9 cellular contexts compared by ENCODE assay signal in the genomic region with DNA sequence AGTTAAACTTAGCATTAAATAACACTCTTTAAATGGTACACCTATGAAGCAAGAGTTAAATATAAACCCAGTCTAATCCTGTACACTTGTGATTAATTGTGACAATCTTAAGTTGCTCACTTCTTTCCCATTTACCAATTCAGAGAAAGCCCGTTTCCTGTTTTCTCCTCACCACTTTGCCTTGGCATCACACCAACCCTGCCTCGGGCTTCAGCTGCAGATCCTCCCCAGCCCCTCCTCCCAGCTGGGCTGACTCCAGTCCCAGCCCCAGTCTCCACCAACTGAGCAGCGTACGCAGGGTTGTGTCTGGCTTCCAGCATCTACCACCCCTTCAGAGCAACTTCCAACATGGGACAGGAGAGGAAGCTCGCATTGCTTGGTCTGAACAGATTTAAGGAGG. TPM values are rescaled to one million over a fixed set of nuclear protein-coding genes. Genes with fewer than 3 reads are reported as not detected.
DNase-seq lines count a peak whose midpoint lies in the region; ATAC-seq and TF ChIP-seq lines count a peak whose summit lies in the region.
"Had no signal": no experiment of that assay in that cellular context is flagged by ENCODE, and none has a peak within 500 bp of the region (broad histone marks: within the 10 kb centered on the region; RNA-seq: fewer than 3 reads in every experiment).

No MANE protein-coding gene starts in this region.

- no peak for TF ChIP-seq EP300 in upper lobe of left lung (IDR thresholded peaks at IDR 0.05)

- H3K4me3 ChIP-seq in BE2C (ENCODE audit: low read depth, low read length), result no peak overlapping the region
- H3K4me3 ChIP-seq in Jurkat, Clone E6-1 (ENCODE audit: low read length), result no peak overlapping the region
- no peak overlapping the region for H3K4me3 ChIP-seq in upper lobe of left lung
- H3K4me3 ChIP-seq: suprapubic skin had no signal

- intact Hi-C loops in left ventricle myocardium superior (cut with micrococcal nuclease), result no loop called here

- peaks cover 17% of the 10 kb centered on the region for H3K4me1 ChIP-seq in BE2C
- H3K4me1 ChIP-seq in upper lobe of left lung, result peaks cover 27 to 44% (median 29%) of the 10 kb centered on the region in 4 donors

- DNase-seq in BE2C (peak; percentile 84), left ventricle myocardium superior (peak; percentile 83), upper lobe of left lung (peak in 1 of 2 donors; percentile 62), glutamatergic neuron (no peak), GM19238 (ENCODE audit: insufficient read length, low spot score) (no peak), iPS-NIHi11 (ENCODE audit: low spot score) (no peak)
- DNase-seq in Jurkat, Clone E6-1 (ENCODE audit: low read depth, low spot score), result peak; percentile 31

- peak; percentile 4 for ATAC-seq in activated T-helper 17 cell treated with anti-CD3 and anti-CD28 coated beads, Interleukin-2, amount 50 U/mL, for 72 hours (replicated peaks)
- ATAC-seq in left ventricle myocardium superior (peak; percentile 25), upper lobe of left lung (ENCODE audit: low FRiP score in 2 of 2) (no peak)

- H3K27me3 ChIP-seq in BE2C (no peaks in the 10 kb centered on the region), upper lobe of left lung (no peaks in the 10 kb centered on the region)
- H3K27me3 ChIP-seq: suprapubic skin had no signal

- TF ChIP-seq POLR2A in upper lobe of left lung (IDR thresholded peaks at IDR 0.05), result no peak

- TF ChIP-seq CTCF in BE2C (IDR thresholded peaks at IDR 0.05; ENCODE audit: low read depth, low read length) (no peak), upper lobe of left lung (IDR thresholded peaks at IDR 0.05) (no peak), glutamatergic neuron (IDR thresholded peaks at IDR 0.05; ENCODE audit: partially characterized antibody, unreplicated experiment) (no peak)

- peaks cover 69% of the 10 kb centered on the region for H3K36me3 Mint-ChIP-seq in activated T-helper 17 cell treated with anti-CD3 and anti-CD28 coated beads, Interleukin-2, amount 50 U/mL, for 72 hours (ENCODE audit: low read depth)
- H3K36me3 Mint-ChIP-seq in glutamatergic neuron (ENCODE audit: unreplicated experiment), result no peaks in the 10 kb centered on the region

- peak overlapping the region; percentile 78 for H3K27ac Mint-ChIP-seq in activated T-helper 17 cell treated with anti-CD3 and anti-CD28 coated beads, Interleukin-2, amount 50 U/mL, for 72 hours
- H3K27ac Mint-ChIP-seq in glutamatergic neuron (ENCODE audit: unreplicated experiment), result no peak overlapping the region

- H3K9me3 ChIP-seq in BE2C (no peaks in the 10 kb centered on the region), upper lobe of left lung (no peaks in the 10 kb centered on the region)
- H3K9me3 ChIP-seq: suprapubic skin had no signal

- no peaks in the 10 kb centered on the region for H3K9me3 Mint-ChIP-seq in activated T-helper 17 cell treated with anti-CD3 and anti-CD28 coated beads, Interleukin-2, amount 50 U/mL, for 72 hours
- peaks cover 3% of the 10 kb centered on the region for H3K9me3 Mint-ChIP-seq in glutamatergic neuron (ENCODE audit: unreplicated experiment)

- peak overlapping the region; percentile 53 for H3K4me3 Mint-ChIP-seq in activated T-helper 17 cell treated with anti-CD3 and anti-CD28 coated beads, Interleukin-2, amount 50 U/mL, for 72 hours
- no peak overlapping the region for H3K4me3 Mint-ChIP-seq in glutamatergic neuron (ENCODE audit: unreplicated experiment)

- H3K36me3 ChIP-seq in BE2C, result peaks cover 25% of the 10 kb centered on the region
- H3K36me3 ChIP-seq in upper lobe of left lung, result peaks cover 1 to 57% (median 19%) of the 10 kb centered on the region in 4 donors

- WGBS in upper lobe of left lung, 2 donors, result 9 to 20% methylated on average over 4 to 5 of the region's 5 CpGs

- peak overlapping the region in 3 of 4 donors; percentile 49 to 67 (median 49) for H3K27ac ChIP-seq in upper lobe of left lung
- H3K27ac ChIP-seq: suprapubic skin had no signal

- H3K27me3 Mint-ChIP-seq in activated T-helper 17 cell treated with anti-CD3 and anti-CD28 coated beads, Interleukin-2, amount 50 U/mL, for 72 hours, result no peaks in the 10 kb centered on the region
- peaks cover 2% of the 10 kb centered on the region for H3K27me3 Mint-ChIP-seq in glutamatergic neuron (ENCODE audit: unreplicated experiment)

- peaks cover 7% of the 10 kb centered on the region for H3K4me1 Mint-ChIP-seq in activated T-helper 17 cell treated with anti-CD3 and anti-CD28 coated beads, Interleukin-2, amount 50 U/mL, for 72 hours
- H3K4me1 Mint-ChIP-seq in glutamatergic neuron (ENCODE audit: low read depth, unreplicated experiment), result peaks cover 12% of the 10 kb centered on the region

RNA-seq across cellular contexts. Expression of a gene that starts 4.1 kb away (rescaled TPM):
- 223 TPM for polyA plus RNA-seq in BE2C (2012; ENCODE audit: insufficient read depth, insufficient read length, low read depth)
- polyA plus RNA-seq in Jurkat, Clone E6-1 (2012; ENCODE audit: insufficient read depth, insufficient read length), result 170 TPM
- total RNA-seq in activated T-helper 17 cell treated with anti-CD3 and anti-CD28 coated beads, Interleukin-2, amount 50 U/mL, for 72 hours, result 100 to 1,000 TPM in 1 of 2 donors, 10 to 100 TPM in 1; 63.2 to 105 TPM
- total RNA-seq in left ventricle myocardium superior (62.3 TPM), upper lobe of left lung (100 to 1,000 TPM in 1 of 6 donors, 10 to 100 TPM in 5; 49.4 to 115 (median 69.6) TPM), glutamatergic neuron (ENCODE audit: unreplicated experiment) (36.6 TPM)

RNA-seq across cellular contexts. Expression of a gene that starts 21.1 kb away (rescaled TPM):
- polyA plus RNA-seq in BE2C (2012; ENCODE audit: insufficient read depth, insufficient read length, low read depth), result not detected
- not detected for polyA plus RNA-seq in Jurkat, Clone E6-1 (2012; ENCODE audit: insufficient read depth, insufficient read length)
- total RNA-seq in activated T-helper 17 cell treated with anti-CD3 and anti-CD28 coated beads, Interleukin-2, amount 50 U/mL, for 72 hours, result not detected
- 0.47 TPM for total RNA-seq in left ventricle myocardium superior
- 1 to 10 TPM in 1 of 6 donors, under 1 TPM in 3, not detected in 2; 0.44 to 2.9 (median 0.76) TPM for total RNA-seq in upper lobe of left lung
- total RNA-seq in glutamatergic neuron (ENCODE audit: unreplicated experiment), result 5.0 TPM

RNA-seq across cellular contexts. Expression of a gene that starts 31.0 kb away (rescaled TPM):
- not detected for polyA plus RNA-seq in BE2C (2012; ENCODE audit: insufficient read depth, insufficient read length, low read depth)
- polyA plus RNA-seq in Jurkat, Clone E6-1 (2012; ENCODE audit: insufficient read depth, insufficient read length), result not detected
- total RNA-seq in activated T-helper 17 cell treated with anti-CD3 and anti-CD28 coated beads, Interleukin-2, amount 50 U/mL, for 72 hours, result not detected
- total RNA-seq in left ventricle myocardium superior (not detected), upper lobe of left lung (under 1 TPM in 2 of 6 donors, not detected in 4; 0.47 to 0.69 TPM), glutamatergic neuron (ENCODE audit: unreplicated experiment) (2.3 TPM)
- total RNA-seq: suprapubic skin had no signal

RNA-seq across cellular contexts. Expression of a gene that starts 37.7 kb away (rescaled TPM):
- polyA plus RNA-seq in BE2C (2012; ENCODE audit: insufficient read depth, insufficient read length, low read depth), result 0.59 TPM
- polyA plus RNA-seq in Jurkat, Clone E6-1 (2012; ENCODE audit: insufficient read depth, insufficient read length), result 27.9 TPM
- total RNA-seq in activated T-helper 17 cell treated with anti-CD3 and anti-CD28 coated beads, Interleukin-2, amount 50 U/mL, for 72 hours, result 100 to 1,000 TPM in 1 of 2 donors, 10 to 100 TPM in 1; 74.9 to 242 TPM
- total RNA-seq in left ventricle myocardium superior (30.7 TPM), upper lobe of left lung (100 to 1,000 TPM in 4 of 6 donors, 10 to 100 TPM in 2; 57.9 to 244 (median 105) TPM), glutamatergic neuron (ENCODE audit: unreplicated experiment) (1.1 TPM)

Comparison
In these comparisons a context has a peak if more than half of its experiments do, and no peak if none do; other contexts are left out.
1. DNase-seq: peak in BE2C (single experiment), Jurkat, Clone E6-1 (single experiment) and left ventricle myocardium superior (single experiment); none in glutamatergic neuron (single experiment), GM19238 (single experiment) and iPS-NIHi11 (single experiment).
2. ATAC-seq: peak in activated T-helper 17 cell treated with anti-CD3 and anti-CD28 coated beads, Interleukin-2, amount 50 U/mL, for 72 hours (single experiment) and left ventricle myocardium superior (single experiment); none in upper lobe of left lung (0 of 2).